18 cellular contexts compared by ENCODE assay signal in genomic region chr2:52269696-52270485, GRCh38.
A peak's percentile ranks its signal among the peaks of the same experiment; 100 is the strongest.
DNase-seq lines count a peak whose midpoint lies in the region; ATAC-seq and TF ChIP-seq lines count a peak whose summit lies in the region.
"Had no signal": no experiment of that assay in that cellular context is flagged by ENCODE, and none has a peak within 500 bp of the region (broad histone marks: within the 10 kb centered on the region; RNA-seq: fewer than 3 reads in every experiment).

No MANE protein-coding gene starts in this region.

- no peaks in the 10 kb centered on the region for H3K27me3 ChIP-seq in adipocyte (replicated peaks; ENCODE audit: control insufficient read depth, insufficient read depth, low read length)
- no peaks in the 10 kb centered on the region for H3K27me3 ChIP-seq in left lung
- H3K27me3 ChIP-seq: BE2C, cardiac muscle cell had no signal

- H3K9ac ChIP-seq in adipocyte (ENCODE audit: low read length), result no peak overlapping the region

- ATAC-seq in left lung (no peak), left colon (no peak)
- ATAC-seq: GM12878; HCT116; stimulated activated memory B cell treated with anti-CD40 and anti-IgM and Interleukin-4, amounts not matched to agents 10 μg/mL and 1 μg/mL and 100 μg/mL, for 72 hours had no signal

- no peak overlapping the region for H3K27ac ChIP-seq in left lung
- H3K27ac ChIP-seq: cardiac muscle cell had no signal

- no peak for TF ChIP-seq CTCF in left lung (IDR thresholded peaks at IDR 0.05)

- intact Hi-C loops in left lung (cut with DNase I) (no loop called here), left colon (cut with DNase I, micrococcal nuclease) (no loop called here)

- H3K9me3 ChIP-seq in adipocyte (ENCODE audit: control insufficient read depth, low read length), result peaks cover 7% of the 10 kb centered on the region
- H3K9me3 ChIP-seq in left lung, result peaks cover 0 to 21% of the 10 kb centered on the region in 2 donors
- H3K9me3 ChIP-seq: BE2C had no signal

- H3K36me3 ChIP-seq in adipocyte (ENCODE audit: control insufficient read depth, insufficient read depth, low read length, severe bottlenecking) (no peaks in the 10 kb centered on the region), left lung (no peaks in the 10 kb centered on the region)
- H3K36me3 ChIP-seq: BE2C, cardiac muscle cell had no signal

- H3K4me3 ChIP-seq in adipocyte (ENCODE audit: low read length) (no peak overlapping the region), skeletal muscle cell (ENCODE audit: low read depth, low read length) (no peak overlapping the region), left lung (no peak overlapping the region)
- H3K4me3 ChIP-seq: cardiac muscle cell, GM12878 had no signal

- peak; percentile 18 for DNase-seq in HS-5 (ENCODE audit: low read depth)
- DNase-seq in adipocyte (ENCODE audit: low read depth), result peak; percentile 56
- peak; percentile 67 for DNase-seq in fibroblast of peridontal ligament (ENCODE audit: extremely low read depth)
- DNase-seq in skeletal muscle cell (ENCODE audit: low read depth), result peak; percentile 87
- no peak for DNase-seq in HK-2 (ENCODE audit: unreplicated experiment)
- no peak for DNase-seq in left lung
- DNase-seq in NOMO-1 treated with dmso at 0.1 percent for 144 hours (lab: John Stamatoyannopoulos, UW; ENCODE audit: unreplicated experiment), result no peak
- DNase-seq in left colon, result no peak
- DNase-seq: activated CD4-positive, alpha-beta T cell treated with anti-CD3 and anti-CD28 coated beads, Interleukin-2, amount 50 U/mL, for 48 hours; BE2C; GF-D8; islet precursor cell; NCI-H187 treated with DMSO at 0.1 percent for 48 hours; NCI-H446 had no signal

- H3K4me1 ChIP-seq in adipocyte (ENCODE audit: control insufficient read depth, insufficient read depth, low read length), result no peaks in the 10 kb centered on the region
- no peaks in the 10 kb centered on the region for H3K4me1 ChIP-seq in left lung
- H3K4me1 ChIP-seq: BE2C had no signal

Comparison
In these comparisons a context has a peak if more than half of its experiments do, and no peak if none do; other contexts are left out.
1. DNase-seq: peak in HS-5 (single experiment), adipocyte (single experiment), fibroblast of peridontal ligament (single experiment) and skeletal muscle cell (single experiment); none in HK-2 (single experiment), left lung (0 of 2), NOMO-1 treated with dmso at 0.1 percent for 144 hours (single experiment) and left colon (0 of 2).